Comparison of ENCODE assay signal across 24 cellular contexts in the genomic region with DNA sequence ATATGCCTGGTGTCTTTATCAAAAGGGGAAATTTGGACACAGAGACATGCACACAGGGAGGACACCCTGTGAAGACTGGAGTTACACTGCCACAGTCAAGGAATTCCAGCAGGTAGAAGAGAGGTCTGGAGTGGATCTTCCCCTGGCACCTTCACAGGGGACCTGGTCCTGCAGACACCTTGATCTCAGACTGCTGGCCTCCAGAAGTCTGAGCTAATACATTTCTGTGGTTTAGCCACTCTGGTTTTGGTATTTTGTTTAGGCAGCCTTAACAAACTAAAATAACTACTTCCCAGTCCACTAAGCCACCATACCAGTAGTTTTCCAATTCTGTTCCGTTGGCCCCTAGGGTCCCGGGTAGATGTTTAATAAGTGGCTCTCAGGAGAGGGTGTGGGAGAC.
DNase-seq lines count a peak whose midpoint lies in the region; ATAC-seq, FAIRE-seq and TF ChIP-seq lines count a peak whose summit lies in the region.
"Had no signal": no experiment of that assay in that cellular context is flagged by ENCODE, and none has a peak within 500 bp of the region (broad histone marks: within the 10 kb centered on the region; RNA-seq: fewer than 3 reads in every experiment).

No MANE protein-coding gene starts in this region.

- H3K9me2 ChIP-seq in Loucy (replicated peaks; ENCODE audit: low read depth, low read length) = no peaks in the 10 kb centered on the region

- H2AFZ ChIP-seq in Loucy (ENCODE audit: low read length) = no peak overlapping the region

- no peaks in the 10 kb centered on the region for H3F3A ChIP-seq in Loucy (ENCODE audit: low read depth)

- peak overlapping the region in 8 of 11 experiments; percentile 23 to 69 (median 59); a peak in 15 of 22 replicates for H3K4me2 ChIP-seq in BLaER1 treated with 17β-estradiol and CSF1 and Interleukin-3, amounts not matched to agents 10 nM and 100 nM
- peak overlapping the region; percentile 13 for H3K4me2 ChIP-seq in Loucy (ENCODE audit: low read depth, low read length, poor library complexity, severe bottlenecking)

- no peaks in the 10 kb centered on the region for H4K20me1 ChIP-seq in BLaER1 treated with 17β-estradiol and CSF1 and Interleukin-3, amounts not matched to agents 10 nM and 100 nM
- H4K20me1 ChIP-seq in Loucy (ENCODE audit: insufficient read depth, low read length, poor library complexity, severe bottlenecking) = no peaks in the 10 kb centered on the region

- ATAC-seq in GM19452 (IDR thresholded peaks at IDR 0.05; ENCODE audit: unreplicated experiment) = peak; percentile 22
- ATAC-seq: CD8-positive, alpha-beta T cell; PC-3; SK-N-SH treated with all-trans-retinoic acid at 6 μM for 48 hours; T-cell had no signal

- peaks cover 0 to 14% (median 9%) of the 10 kb centered on the region in 10 experiments; a peak in 15 of 20 replicates for H3K4me1 ChIP-seq in BLaER1 treated with 17β-estradiol and CSF1 and Interleukin-3, amounts not matched to agents 10 nM and 100 nM
- H3K4me1 ChIP-seq in Loucy (ENCODE audit: insufficient read depth, low read length, poor library complexity, severe bottlenecking) = peaks cover 6% of the 10 kb centered on the region

- FAIRE-seq in frontal cortex (lab: Jason Lieb, UNC) = no peak
- FAIRE-seq: H54 had no signal

- no peak overlapping the region for H3K4me3 ChIP-seq in BLaER1 treated with 17β-estradiol and CSF1 and Interleukin-3, amounts not matched to agents 10 nM and 100 nM
- no peak overlapping the region for H3K4me3 ChIP-seq in Loucy (ENCODE audit: low read length, poor library complexity, severe bottlenecking)
- H3K4me3 ChIP-seq: MG63 had no signal

- no peak for TF ChIP-seq CTCF in Loucy (conservative IDR thresholded peaks at IDR 0.05; ENCODE audit: low read length)

- DNase-seq in glomerular visceral epithelial cell (ENCODE audit: extremely low spot score) (peak; percentile 17), amniotic stem cell (lab: John Stamatoyannopoulos, UW) (no peak), activated T-cell treated with anti-CD3 and anti-CD28 coated beads for 4 hours (no peak), substantia nigra (lab: John Stamatoyannopoulos, UW) (no peak), frontal cortex (ENCODE audit: low spot score in 2 of 2) (no peak)
- DNase-seq: Calu3; CD8-positive, alpha-beta T cell; HFFc6; IMR-90; MG63; NCI-H1105; NCI-H1694; NCI-H2081 treated with DMSO at 0.1 percent for 48 hours; NCI-H748 treated with DMSO at 0.1 percent for 48 hours; PC-3; RPMI8226; SHP77 treated with DMSO at 0.1 percent for 48 hours; T-cell had no signal

- H3K36me3 ChIP-seq in BLaER1 treated with 17β-estradiol and CSF1 and Interleukin-3, amounts not matched to agents 10 nM and 100 nM = no peaks in the 10 kb centered on the region
- H3K36me3 ChIP-seq in Loucy (ENCODE audit: insufficient read depth, low read length) = no peaks in the 10 kb centered on the region
- H3K36me3 ChIP-seq: MG63 had no signal

- H3K9ac ChIP-seq in BLaER1 treated with 17β-estradiol and CSF1 and Interleukin-3, amounts not matched to agents 10 nM and 100 nM = no peak overlapping the region
- no peak overlapping the region for H3K9ac ChIP-seq in Loucy (ENCODE audit: low read depth, low read length, poor library complexity, severe bottlenecking)

- H3K9me3 ChIP-seq in BLaER1 treated with 17β-estradiol and CSF1 and Interleukin-3, amounts not matched to agents 10 nM and 100 nM (replicated peaks in 1 of 11) = no peaks in the 10 kb centered on the region; a peak in 1 of 22 replicates
- no peaks in the 10 kb centered on the region for H3K9me3 ChIP-seq in Loucy (ENCODE audit: insufficient read depth, low read depth, low read length)
- H3K9me3 ChIP-seq: MG63 had no signal

- no peak overlapping the region for H3K27ac ChIP-seq in BLaER1 treated with 17β-estradiol and CSF1 and Interleukin-3, amounts not matched to agents 10 nM and 100 nM
- no peak overlapping the region for H3K27ac ChIP-seq in substantia nigra (ENCODE audit: low read depth, low read length, poor library complexity, severe bottlenecking)
- H3K27ac ChIP-seq: HL-60 had no signal

- no peaks in the 10 kb centered on the region for H3K27me3 ChIP-seq in BLaER1 treated with 17β-estradiol and CSF1 and Interleukin-3, amounts not matched to agents 10 nM and 100 nM
- H3K27me3 ChIP-seq in Loucy (ENCODE audit: insufficient read depth, low read length, poor library complexity, severe bottlenecking) = no peaks in the 10 kb centered on the region

- H3K79me2 ChIP-seq in Loucy (ENCODE audit: insufficient read depth, low read length) = no peaks in the 10 kb centered on the region
